9 cellular contexts compared by ENCODE assay signal in the genomic region with DNA sequence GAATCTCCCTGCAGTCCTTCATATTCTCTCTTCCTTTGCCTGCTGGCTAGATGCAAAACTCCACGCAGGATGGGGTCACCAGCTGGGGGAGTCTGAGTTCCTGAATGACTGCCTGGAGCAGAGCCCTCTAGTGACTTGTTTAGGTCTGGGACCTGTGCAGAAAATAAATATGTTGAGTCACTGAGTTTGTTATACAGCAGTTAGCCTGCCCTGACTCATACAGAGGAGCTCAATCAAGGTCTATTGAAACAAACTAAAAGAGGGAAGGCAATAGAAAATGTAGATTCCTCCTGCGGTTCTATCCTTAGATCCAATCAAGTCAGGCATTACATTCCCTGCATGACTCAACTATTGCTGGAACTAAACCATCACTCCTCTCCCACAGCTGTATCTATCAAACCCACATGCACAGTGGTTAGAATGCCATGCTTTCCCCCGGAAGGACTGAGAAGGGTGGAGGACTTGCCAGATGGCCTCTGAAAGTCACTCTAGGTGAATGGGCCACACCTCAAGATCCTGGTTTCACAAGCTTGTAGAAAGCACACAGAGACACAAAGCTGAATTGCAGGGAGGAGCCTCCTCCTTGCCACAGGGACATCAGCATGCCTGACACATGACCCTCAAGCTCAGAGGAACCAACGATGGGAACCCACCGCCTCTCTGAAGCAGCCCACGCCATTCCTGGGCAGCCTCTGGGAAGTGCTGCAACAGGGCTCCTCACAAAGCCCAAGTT.
A peak's percentile ranks its signal among the peaks of the same experiment; 100 is the strongest.
DNase-seq lines count a peak whose midpoint lies in the region; ATAC-seq and TF ChIP-seq lines count a peak whose summit lies in the region.
"Had no signal": no experiment of that assay in that cellular context is flagged by ENCODE, and none has a peak within 500 bp of the region (broad histone marks: within the 10 kb centered on the region; RNA-seq: fewer than 3 reads in every experiment).

No MANE protein-coding gene starts in this region.

- ATAC-seq in HG02588 (IDR thresholded peaks at IDR 0.05; ENCODE audit: unreplicated experiment) (no peak), natural killer cell (no peak)

- H4K20me1 ChIP-seq in fibroblast of lung (ENCODE audit: control insufficient read depth, extremely low read depth, insufficient read depth, low read length), result no peaks in the 10 kb centered on the region

- no peaks in the 10 kb centered on the region for H3K9me3 ChIP-seq in fibroblast of lung (ENCODE audit: control insufficient read depth, insufficient read depth, low read depth, low read length)

- intact Hi-C loops in natural killer cell (cut with micrococcal nuclease), result no loop called here

- H3K4me3 ChIP-seq in GM12875 (ENCODE audit: low read depth, low read length), result no peak overlapping the region
- no peak overlapping the region for H3K4me3 ChIP-seq in fibroblast of lung (replicated peaks in 1 of 4; ENCODE audit: control extremely low read depth in 1 of 4, insufficient read depth in 1 of 4, low read depth in 3 of 4, low read length in 4 of 4)

- H3K4me1 Mint-ChIP-seq in natural killer cell, result no peaks in the 10 kb centered on the region
- H3K4me1 Mint-ChIP-seq: activated B cell treated with CpG ODN at 0.5 μM for 24 hours had no signal

- no peaks in the 10 kb centered on the region for H3K27me3 ChIP-seq in fibroblast of lung (ENCODE audit: control insufficient read depth, insufficient read depth, low read length)

- peaks cover 20% of the 10 kb centered on the region for H3K4me1 ChIP-seq in fibroblast of lung (ENCODE audit: control insufficient read depth, extremely low read depth, insufficient read depth, low read length)

- H3K9ac ChIP-seq in fibroblast of lung (ENCODE audit: insufficient read depth, low read length), result no peak overlapping the region

- no peak overlapping the region for H3K27ac Mint-ChIP-seq in natural killer cell
- H3K27ac Mint-ChIP-seq: activated B cell treated with CpG ODN at 0.5 μM for 24 hours had no signal

- H3K4me3 Mint-ChIP-seq in natural killer cell, result no peak overlapping the region
- H3K4me3 Mint-ChIP-seq: activated B cell treated with CpG ODN at 0.5 μM for 24 hours had no signal

- H3K27ac ChIP-seq in fibroblast of lung (ENCODE audit: insufficient read depth, low read length), result peak overlapping the region; percentile 82

- no peaks in the 10 kb centered on the region for H3K79me2 ChIP-seq in fibroblast of lung (ENCODE audit: control insufficient read depth, insufficient read depth, low read length)

- no peaks in the 10 kb centered on the region for H3K9me3 Mint-ChIP-seq in natural killer cell
- H3K9me3 Mint-ChIP-seq: activated B cell treated with CpG ODN at 0.5 μM for 24 hours had no signal

- H3K4me2 ChIP-seq in fibroblast of lung (ENCODE audit: extremely low read depth, insufficient read depth, low read length), result peak overlapping the region; percentile 54

- no peak overlapping the region for H2AFZ ChIP-seq in fibroblast of lung (ENCODE audit: low read length)

- DNase-seq in A172 (ENCODE audit: low spot score) (peak; percentile 74), RPMI8226 (peak; percentile 43), fibroblast of lung (ENCODE audit: low read depth in 2 of 2) (peak; percentile 94 to 99), NCI-H2081 treated with DMSO at 0.1 percent for 48 hours (lab: John Stamatoyannopoulos, UW) (no peak), natural killer cell (no peak), DMS114 treated with DMSO at 0.1 percent for 48 hours (lab: John Stamatoyannopoulos, UW; ENCODE audit: unreplicated experiment) (no peak)
- DNase-seq: activated B cell treated with CpG ODN at 0.5 μM for 24 hours had no signal

- TF ChIP-seq CTCF in GM12875 (IDR thresholded peaks at IDR 0.05; ENCODE audit: borderline replicate concordance, insufficient read depth, low read depth, low read length) (peak; percentile 45), fibroblast of lung (conservative IDR thresholded peaks at IDR 0.05 in 1 of 2, IDR thresholded peaks at IDR 0.05 in 1 of 2; ENCODE audit: low read depth in 1 of 2, low read length in 2 of 2) (peak; percentile 58 to 60), natural killer cell (IDR thresholded peaks at IDR 0.05) (no peak)

- no peaks in the 10 kb centered on the region for H3K36me3 ChIP-seq in fibroblast of lung (ENCODE audit: control insufficient read depth, insufficient read depth, low read length)

- H3K36me3 Mint-ChIP-seq in natural killer cell, result no peaks in the 10 kb centered on the region

- peaks cover 7 to 27% of the 10 kb centered on the region in 2 donors for H3K27me3 Mint-ChIP-seq in natural killer cell (ENCODE audit: low read depth in 2 of 2)

Comparison
In these comparisons a context has a peak if more than half of its experiments do, and no peak if none do; other contexts are left out.
1. DNase-seq: peak in A172 (single experiment), RPMI8226 (single experiment) and fibroblast of lung (2 of 2); none in NCI-H2081 treated with DMSO at 0.1 percent for 48 hours (single experiment), natural killer cell (single experiment) and DMS114 treated with DMSO at 0.1 percent for 48 hours (single experiment).